Comparison of ENCODE assay signal across 8 cellular contexts in the genomic region with DNA sequence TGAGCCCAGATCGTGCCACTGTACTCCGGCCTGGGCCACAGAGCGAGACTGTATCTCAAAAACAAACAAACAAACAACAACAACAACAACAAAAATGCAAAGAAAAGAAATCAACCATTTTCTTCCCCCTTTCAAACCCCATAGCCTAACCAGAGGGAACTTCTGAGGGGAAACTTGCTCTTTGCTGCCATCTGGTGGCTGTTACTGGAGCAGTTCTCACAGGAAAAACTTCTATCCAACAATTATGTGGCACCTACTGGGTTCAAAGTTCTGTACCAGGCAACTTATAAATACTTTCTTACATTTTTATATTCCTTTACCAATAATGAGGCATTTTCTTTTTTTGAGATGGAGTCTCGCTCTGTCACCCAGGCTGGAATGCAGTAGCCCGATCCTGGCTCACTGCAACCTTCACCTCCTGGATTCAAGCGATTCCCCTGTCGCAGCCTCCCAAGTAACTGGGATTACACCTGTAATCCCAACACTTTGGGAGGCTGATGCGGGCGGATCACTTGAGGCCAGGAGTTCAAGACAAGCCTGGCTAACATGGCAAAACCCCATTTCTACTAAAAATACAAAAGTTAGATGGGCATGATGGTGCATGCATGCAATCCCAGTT. TPM values are rescaled to one million over a fixed set of nuclear protein-coding genes. Genes with fewer than 3 reads are reported as not detected.
A peak's percentile ranks its signal among the peaks of the same experiment; 100 is the strongest.
DNase-seq lines count a peak whose midpoint lies in the region; ATAC-seq and TF ChIP-seq lines count a peak whose summit lies in the region.

No MANE protein-coding gene starts in this region.

- H3K4me3 ChIP-seq in cardiac muscle cell (no peak overlapping the region), right lobe of liver (no peak overlapping the region)

- peak; percentile 62 to 63 for DNase-seq in cardiac muscle cell (ENCODE audit: low read depth in 1 of 2, low spot score in 1 of 2)
- DNase-seq in left ventricle myocardium superior: no peak
- DNase-seq in NCI-H2107 treated with DMSO at 0.1 percent for 48 hours (lab: John Stamatoyannopoulos, UW; ENCODE audit: unreplicated experiment): peak; percentile 61
- DNase-seq in activated CD4-positive, alpha-beta T cell treated with anti-CD3 and anti-CD28 coated beads for 24 hours (ENCODE audit: low read depth in 2 of 2): peak; percentile 61 to 64
- DNase-seq in cerebellum (ENCODE audit: low spot score): peak; percentile 69
- peak in 2 of 3 donors; percentile 41 to 63 for DNase-seq in right lobe of liver
- peak; percentile 65 for DNase-seq in stimulated activated CD8-positive, alpha-beta memory T cell treated with anti-CD3 and anti-CD28 coated beads, Interleukin-12 subunit alpha, Interleukin-12 subunit beta, amount 100 ng/mL, for 1 hour (ENCODE audit: low read depth)

- intact Hi-C loops in left ventricle myocardium superior (cut with micrococcal nuclease) (no loop called here), right lobe of liver (cut with DNase I) (no loop called here)

- 31% methylated on average over 9 of the region's 9 CpGs for WGBS in right lobe of liver (ENCODE audit: insufficient coverage, low coverage, low lambda C conversion rate, missing lambda C conversion rate)

- H3K4me1 ChIP-seq in cardiac muscle cell (ENCODE audit: low read depth) (no peaks in the 10 kb centered on the region), right lobe of liver (no peaks in the 10 kb centered on the region)

- H3K27me3 ChIP-seq in cardiac muscle cell: no peaks in the 10 kb centered on the region
- no peaks in the 10 kb centered on the region for H3K27me3 ChIP-seq in right lobe of liver

- H3K27ac ChIP-seq in cardiac muscle cell (no peak overlapping the region), right lobe of liver (no peak overlapping the region)

- no peaks in the 10 kb centered on the region for H3K9me3 ChIP-seq in cardiac muscle cell (ENCODE audit: low read depth)
- no peaks in the 10 kb centered on the region for H3K9me3 ChIP-seq in right lobe of liver

- no peak for ATAC-seq in left ventricle myocardium superior
- peak; percentile 80 to 90 (median 86) for ATAC-seq in right lobe of liver
- no peak for ATAC-seq in GM18867 (IDR thresholded peaks at IDR 0.05; ENCODE audit: unreplicated experiment)

- no peak for TF ChIP-seq POLR2A in right lobe of liver (IDR thresholded peaks at IDR 0.05)

- H3K36me3 ChIP-seq in cardiac muscle cell (no peaks in the 10 kb centered on the region), right lobe of liver (no peaks in the 10 kb centered on the region)

- peak; percentile 89 for TF ChIP-seq CTCF in cardiac muscle cell (IDR thresholded peaks at IDR 0.05; ENCODE audit: low read depth, low read length)
- TF ChIP-seq CTCF in right lobe of liver (IDR thresholded peaks at IDR 0.05): peak; percentile 58 to 90 (median 88)

RNA-seq across cellular contexts. Expression of a gene that starts 50.9 kb away (rescaled TPM):
- 3.7 and 9.7 TPM in 2 replicates for total RNA-seq in cardiac muscle cell
- 3.5 and 4.7 TPM in 2 replicates for polyA plus RNA-seq in cardiac muscle cell
- 4.7 TPM for total RNA-seq in left ventricle myocardium superior
- 24.4 TPM for total RNA-seq in cerebellum
- 10 to 100 TPM in 3 of 6 experiments, 1 to 10 TPM in 3; 1.5 to 13.0 (median 8.7) TPM for total RNA-seq in right lobe of liver

Comparison
In these comparisons a context has a peak if more than half of its experiments do, and no peak if none do; other contexts are left out.
1. ATAC-seq: peak in right lobe of liver (4 of 4); none in left ventricle myocardium superior (single experiment) and GM18867 (single experiment).